ENCODE assay signal across 31 cellular contexts in genomic region chr1:178050084-178050483, GRCh38. TPM values are rescaled to one million over a fixed set of nuclear protein-coding genes. Genes with fewer than 3 reads are reported as not detected.
"Had no signal": no experiment of that assay in that cellular context is flagged by ENCODE, and none has a peak within 500 bp of the region (broad histone marks: within the 10 kb centered on the region; RNA-seq: fewer than 3 reads in every experiment).

No MANE protein-coding gene starts in this region.

- H3K27me3 Mint-ChIP-seq: activated CD4-positive, alpha-beta memory T cell treated with anti-CD3 and anti-CD28 coated beads for 36 hours; activated CD4-positive, alpha-beta T cell treated with anti-CD3 and anti-CD28 coated beads, Interleukin-2, amount 10 ng/mL, durations not matched to agents 24 days and 14 days; activated CD8-positive, alpha-beta memory T cell treated with anti-CD3 and anti-CD28 coated beads, Interleukin-2, amount 10 ng/mL, durations not matched to agents 7 days and 5 days; activated naive CD8-positive, alpha-beta T cell treated with anti-CD3 and anti-CD28 coated beads for 36 hours; activated naive CD8-positive, alpha-beta T cell treated with anti-CD3 and anti-CD28 coated beads, Interleukin-2, amount 50 U/mL, for 24 hours; T-helper 17 cell had no signal

- H3K27ac Mint-ChIP-seq: activated CD4-positive, alpha-beta memory T cell treated with anti-CD3 and anti-CD28 coated beads for 36 hours; activated CD4-positive, alpha-beta T cell treated with anti-CD3 and anti-CD28 coated beads for 36 hours; activated CD4-positive, alpha-beta T cell treated with anti-CD3 and anti-CD28 coated beads, Interleukin-2, amount 10 ng/mL, durations not matched to agents 24 days and 14 days; activated CD8-positive, alpha-beta memory T cell treated with anti-CD3 and anti-CD28 coated beads, Interleukin-2, amount 10 ng/mL, durations not matched to agents 7 days and 5 days; activated CD8-positive, alpha-beta T cell treated with anti-CD3 and anti-CD28 coated beads, Interleukin-2, amount 10 ng/mL, durations not matched to agents 7 days and 5 days; activated naive CD4-positive, alpha-beta T cell treated with anti-CD3 and anti-CD28 coated beads for 36 hours; activated naive CD4-positive, alpha-beta T cell treated with anti-CD3 and anti-CD28 coated beads, Interleukin-2, amount 50 U/mL, for 24 hours; activated naive CD8-positive, alpha-beta T cell treated with anti-CD3 and anti-CD28 coated beads for 36 hours; activated naive CD8-positive, alpha-beta T cell treated with anti-CD3 and anti-CD28 coated beads, Interleukin-2, amount 50 U/mL, for 24 hours; activated T-helper 1 cell treated with anti-CD3 and anti-CD28 coated beads, Interleukin-12 subunit alpha, Interleukin-12 subunit beta, Interleukin-2, Interleukin-4 antibody, amounts not matched to agents 30 ng/mL and 10 ng/mL and 1 ng/mL, durations not matched to agents 14 hours and 24 hours and 36 hours; activated T-helper 2 cell treated with anti-CD3 and anti-CD28 coated beads, Interferon-gamma antibody, Interleukin-2, Interleukin-4, amounts not matched to agents 10 μg/mL and 5 μg/mL and 100 μg/mL, durations not matched to agents 14 hours and 24 hours and 36 hours; T-helper 17 cell had no signal

- H3K4me1 Mint-ChIP-seq: activated CD4-positive, alpha-beta T cell treated with anti-CD3 and anti-CD28 coated beads for 36 hours; activated CD4-positive, alpha-beta T cell treated with anti-CD3 and anti-CD28 coated beads, Interleukin-2, amount 10 ng/mL, durations not matched to agents 24 days and 14 days; activated CD8-positive, alpha-beta memory T cell treated with anti-CD3 and anti-CD28 coated beads, Interleukin-2, amount 10 ng/mL, durations not matched to agents 7 days and 5 days; activated naive CD4-positive, alpha-beta T cell treated with anti-CD3 and anti-CD28 coated beads, Interleukin-2, amount 50 U/mL, for 24 hours; activated naive CD8-positive, alpha-beta T cell treated with anti-CD3 and anti-CD28 coated beads for 36 hours; activated naive CD8-positive, alpha-beta T cell treated with anti-CD3 and anti-CD28 coated beads, Interleukin-2, amount 50 U/mL, for 24 hours; T-helper 17 cell had no signal

- H3K27me3 ChIP-seq: adrenal gland, body of pancreas, colonic mucosa had no signal

- H3K27ac ChIP-seq: adrenal gland, body of pancreas, colonic mucosa had no signal

- H3K4me3 ChIP-seq: adrenal gland, body of pancreas, colonic mucosa had no signal

- H3K36me3 Mint-ChIP-seq: activated CD4-positive, alpha-beta memory T cell treated with anti-CD3 and anti-CD28 coated beads for 36 hours; activated CD8-positive, alpha-beta memory T cell treated with anti-CD3 and anti-CD28 coated beads, Interleukin-2, amount 10 ng/mL, durations not matched to agents 7 days and 5 days; activated naive CD4-positive, alpha-beta T cell treated with anti-CD3 and anti-CD28 coated beads, Interleukin-2, amount 50 U/mL, for 24 hours; activated naive CD8-positive, alpha-beta T cell treated with anti-CD3 and anti-CD28 coated beads for 36 hours had no signal

- H3K9me3 ChIP-seq: adrenal gland, body of pancreas, colonic mucosa had no signal

- DNase-seq: activated CD4-positive, alpha-beta memory T cell treated with anti-CD3 and anti-CD28 coated beads for 36 hours; activated CD4-positive, alpha-beta T cell treated with anti-CD3 and anti-CD28 coated beads for 36 hours; activated CD4-positive, alpha-beta T cell treated with anti-CD3 and anti-CD28 coated beads, Interleukin-2, amount 10 ng/mL, durations not matched to agents 24 days and 14 days; activated CD4-positive, CD25-positive, alpha-beta regulatory T cell; activated CD4-positive, CD25-positive, alpha-beta regulatory T cell treated with anti-CD3 and anti-CD28 coated beads, Interleukin-2, amount 50 U/mL, for 72 hours; activated CD8-positive, alpha-beta memory T cell treated with anti-CD3 and anti-CD28 coated beads, Interleukin-2, amount 10 ng/mL, durations not matched to agents 7 days and 5 days; activated CD8-positive, alpha-beta memory T cell treated with anti-CD3 and anti-CD28 coated beads, Interleukin-2, amount 50 U/mL, for 4 hours; activated CD8-positive, alpha-beta T cell treated with anti-CD3 and anti-CD28 coated beads, Interleukin-2, amount 10 ng/mL, durations not matched to agents 7 days and 5 days; activated effector memory CD4-positive, alpha-beta T cell treated with anti-CD3 and anti-CD28 coated beads, Interleukin-2, amount 50 U/mL, for 16 hours; activated naive CD4-positive, alpha-beta T cell treated with anti-CD3 and anti-CD28 coated beads for 36 hours; activated naive CD8-positive, alpha-beta T cell treated with anti-CD3 and anti-CD28 coated beads for 36 hours; activated naive CD8-positive, alpha-beta T cell treated with anti-CD3 and anti-CD28 coated beads, Interleukin-2, amount 50 U/mL, for 24 hours; activated T-cell treated with anti-CD3 and anti-CD28 coated beads, Interleukin-2, amount 50 U/mL, for 1 hour; activated T-cell treated with anti-CD3 and anti-CD28 coated beads, Interleukin-2, amount 50 U/mL, for 48 hours; adrenal gland; amygdala; aorta; body of pancreas; caudate nucleus; colonic mucosa; effector CD8-positive, alpha-beta T cell; foreskin fibroblast; head of caudate nucleus; T-helper 1 cell; T-helper 17 cell had no signal

- H3K4me3 Mint-ChIP-seq: activated CD4-positive, alpha-beta memory T cell treated with anti-CD3 and anti-CD28 coated beads for 36 hours; activated CD4-positive, alpha-beta T cell treated with anti-CD3 and anti-CD28 coated beads for 36 hours; activated CD4-positive, alpha-beta T cell treated with anti-CD3 and anti-CD28 coated beads, Interleukin-2, amount 10 ng/mL, durations not matched to agents 24 days and 14 days; activated CD8-positive, alpha-beta memory T cell treated with anti-CD3 and anti-CD28 coated beads, Interleukin-2, amount 10 ng/mL, durations not matched to agents 7 days and 5 days; activated CD8-positive, alpha-beta T cell treated with anti-CD3 and anti-CD28 coated beads, Interleukin-2, amount 10 ng/mL, durations not matched to agents 7 days and 5 days; activated naive CD4-positive, alpha-beta T cell treated with anti-CD3 and anti-CD28 coated beads for 36 hours; activated naive CD4-positive, alpha-beta T cell treated with anti-CD3 and anti-CD28 coated beads, Interleukin-2, amount 50 U/mL, for 24 hours; activated naive CD8-positive, alpha-beta T cell treated with anti-CD3 and anti-CD28 coated beads for 36 hours; activated naive CD8-positive, alpha-beta T cell treated with anti-CD3 and anti-CD28 coated beads, Interleukin-2, amount 50 U/mL, for 24 hours; activated T-helper 1 cell treated with anti-CD3 and anti-CD28 coated beads, Interleukin-12 subunit alpha, Interleukin-12 subunit beta, Interleukin-2, Interleukin-4 antibody, amounts not matched to agents 30 ng/mL and 10 ng/mL and 1 ng/mL, durations not matched to agents 14 hours and 24 hours and 36 hours; T-helper 17 cell had no signal

- FAIRE-seq: endometrium, frontal cortex had no signal

- H3K9me3 Mint-ChIP-seq: activated CD4-positive, alpha-beta T cell treated with anti-CD3 and anti-CD28 coated beads, Interleukin-2, amount 10 ng/mL, durations not matched to agents 24 days and 14 days; activated naive CD4-positive, alpha-beta T cell treated with anti-CD3 and anti-CD28 coated beads for 36 hours; activated naive CD4-positive, alpha-beta T cell treated with anti-CD3 and anti-CD28 coated beads, Interleukin-2, amount 50 U/mL, for 24 hours; activated naive CD8-positive, alpha-beta T cell treated with anti-CD3 and anti-CD28 coated beads for 36 hours; activated naive CD8-positive, alpha-beta T cell treated with anti-CD3 and anti-CD28 coated beads, Interleukin-2, amount 50 U/mL, for 24 hours; activated T-helper 1 cell treated with anti-CD3 and anti-CD28 coated beads, Interleukin-12 subunit alpha, Interleukin-12 subunit beta, Interleukin-2, Interleukin-4 antibody, amounts not matched to agents 30 ng/mL and 10 ng/mL and 1 ng/mL, durations not matched to agents 14 hours and 24 hours and 36 hours; activated T-helper 2 cell treated with anti-CD3 and anti-CD28 coated beads, Interferon-gamma antibody, Interleukin-2, Interleukin-4, amounts not matched to agents 10 μg/mL and 5 μg/mL and 100 μg/mL, durations not matched to agents 14 hours and 24 hours and 36 hours had no signal

- H3K36me3 ChIP-seq: adrenal gland, colonic mucosa had no signal

- H3K4me1 ChIP-seq: adrenal gland had no signal

RNA-seq across cellular contexts. Expression of gene RASAL2, which starts 43.8 kb away (rescaled TPM):
- total RNA-seq: activated CD4-positive, alpha-beta memory T cell treated with anti-CD3 and anti-CD28 coated beads for 36 hours; activated CD4-positive, alpha-beta T cell treated with anti-CD3 and anti-CD28 coated beads for 36 hours; activated CD4-positive, alpha-beta T cell treated with anti-CD3 and anti-CD28 coated beads, Interleukin-2, amount 10 ng/mL, durations not matched to agents 24 days and 14 days; activated CD8-positive, alpha-beta memory T cell treated with anti-CD3 and anti-CD28 coated beads for 36 hours; activated CD8-positive, alpha-beta memory T cell treated with anti-CD3 and anti-CD28 coated beads, Interleukin-2, amount 10 ng/mL, durations not matched to agents 7 days and 5 days; activated CD8-positive, alpha-beta T cell treated with anti-CD3 and anti-CD28 coated beads, Interleukin-2, amount 10 ng/mL, durations not matched to agents 7 days and 5 days; activated naive CD4-positive, alpha-beta T cell treated with anti-CD3 and anti-CD28 coated beads for 36 hours; activated naive CD8-positive, alpha-beta T cell treated with anti-CD3 and anti-CD28 coated beads for 36 hours; activated T-helper 1 cell treated with anti-CD3 and anti-CD28 coated beads, Interleukin-12 subunit alpha, Interleukin-12 subunit beta, Interleukin-2, Interleukin-4 antibody, amounts not matched to agents 30 ng/mL and 10 ng/mL and 1 ng/mL, durations not matched to agents 14 hours and 24 hours and 36 hours had no signal
